ENCODE assay signal across 17 cellular contexts in genomic region chr2:190846746-190847145, GRCh38. TPM values are rescaled to one million over a fixed set of nuclear protein-coding genes. Genes with fewer than 3 reads are reported as not detected.
A peak's percentile ranks its signal among the peaks of the same experiment; 100 is the strongest.
DNase-seq lines count a peak whose midpoint lies in the region; ATAC-seq and TF ChIP-seq lines count a peak whose summit lies in the region.
"Had no signal": no experiment of that assay in that cellular context is flagged by ENCODE, and none has a peak within 500 bp of the region (broad histone marks: within the 10 kb centered on the region; RNA-seq: fewer than 3 reads in every experiment).

No MANE protein-coding gene starts in this region.

- H3K27ac ChIP-seq in foreskin keratinocyte (peak overlapping the region; percentile 98), upper lobe of left lung (peak overlapping the region in 2 of 4 donors; percentile 28 to 61)

- peak in 2 of 4 donors; percentile 52 to 88 for TF ChIP-seq EP300 in upper lobe of left lung (IDR thresholded peaks at IDR 0.05)

- H3K9me3 ChIP-seq in upper lobe of left lung = no peaks in the 10 kb centered on the region

- no peak overlapping the region for H3K4me3 ChIP-seq in upper lobe of left lung
- H3K4me3 ChIP-seq: K562 had no signal

- 65 to 77% methylated on average over 7 of the region's 7 CpGs for WGBS in upper lobe of left lung, 2 donors

- no peaks in the 10 kb centered on the region for H3K36me3 ChIP-seq in upper lobe of left lung

- DNase-seq in stimulated activated CD4-positive, alpha-beta T cell treated with anti-CD3 and anti-CD28 coated beads, Interleukin-15, amount 100 ng/mL, for 24 hours = peak; percentile 38
- DNase-seq in stimulated activated CD4-positive, alpha-beta T cell treated with anti-CD3 and anti-CD28 coated beads, Interleukin-12 subunit alpha, Interleukin-12 subunit beta, amount 100 ng/mL, for 4 hours = no peak
- DNase-seq in NCI-H446 (lab: John Stamatoyannopoulos, UW) (peak; percentile 67 to 78), foreskin keratinocyte (no peak), upper lobe of left lung (no peak), mesenteric fat pad (ENCODE audit: low spot score) (no peak), NCI-H1436 treated with DMSO at 0.1 percent for 48 hours (lab: John Stamatoyannopoulos, UW) (no peak)
- DNase-seq in activated effector memory CD4-positive, alpha-beta T cell treated with anti-CD3 and anti-CD28 coated beads, Interleukin-2, amount 50 U/mL, for 16 hours = no peak
- DNase-seq: activated T-cell treated with anti-CD3 and anti-CD28 coated beads, Interleukin-2, amount 50 U/mL, for 4 hours; AML-193; amygdala; cortex of kidney; NCI-H2029; T-cell had no signal

- no peak for TF ChIP-seq POLR2A in upper lobe of left lung (IDR thresholded peaks at IDR 0.05)

- H3K4me1 ChIP-seq in foreskin keratinocyte = peaks cover 47% of the 10 kb centered on the region
- peaks cover 0 to 27% (median 17%) of the 10 kb centered on the region in 4 donors for H3K4me1 ChIP-seq in upper lobe of left lung

- TF ChIP-seq CTCF in foreskin keratinocyte (conservative IDR thresholded peaks at IDR 0.05) (no peak), upper lobe of left lung (IDR thresholded peaks at IDR 0.05) (no peak)

- no peaks in the 10 kb centered on the region for H3K27me3 ChIP-seq in foreskin keratinocyte
- H3K27me3 ChIP-seq in upper lobe of left lung = no peaks in the 10 kb centered on the region

- ATAC-seq in foreskin keratinocyte (no peak), upper lobe of left lung (ENCODE audit: low FRiP score in 2 of 2) (peak; percentile 29 to 80)
- ATAC-seq: activated CD4-positive, CD25-positive, alpha-beta regulatory T cell treated with anti-CD3 and anti-CD28 coated beads, Interleukin-2, amount 50 U/mL, for 24 hours; activated T-cell treated with anti-CD3 and anti-CD28 coated beads, Interleukin-2, amount 50 U/mL, for 4 hours; K562; stimulated activated effector memory CD8-positive, alpha-beta T cell treated with anti-CD3 and anti-CD28 coated beads, Interleukin-12 subunit alpha, Interleukin-12 subunit beta, amount 100 ng/mL, for 72 hours; T-cell had no signal

RNA-seq across cellular contexts. Expression of gene GLS, which starts 33.9 kb away (rescaled TPM):
- 75.9 and 94.3 TPM in 2 replicates for total RNA-seq in foreskin keratinocyte
- polyA plus RNA-seq in foreskin keratinocyte = 15.7 and 17.1 TPM in 2 replicates
- 100 to 1,000 TPM; 126 to 401 (median 189) TPM for total RNA-seq in upper lobe of left lung
- 116 TPM for total RNA-seq in mesenteric fat pad

Comparison
In these comparisons a context has a peak if more than half of its experiments do, and no peak if none do; other contexts are left out.
1. DNase-seq: peak in stimulated activated CD4-positive, alpha-beta T cell treated with anti-CD3 and anti-CD28 coated beads, Interleukin-15, amount 100 ng/mL, for 24 hours (single experiment) and NCI-H446 (2 of 2); none in stimulated activated CD4-positive, alpha-beta T cell treated with anti-CD3 and anti-CD28 coated beads, Interleukin-12 subunit alpha, Interleukin-12 subunit beta, amount 100 ng/mL, for 4 hours (single experiment), foreskin keratinocyte (0 of 2), upper lobe of left lung (0 of 2), mesenteric fat pad (single experiment), activated effector memory CD4-positive, alpha-beta T cell treated with anti-CD3 and anti-CD28 coated beads, Interleukin-2, amount 50 U/mL, for 16 hours (single experiment) and NCI-H1436 treated with DMSO at 0.1 percent for 48 hours (single experiment).